ENCODE assay signal across 8 cellular contexts in genomic region chr2:199955339-199956061, GRCh38. TPM values are rescaled to one million over a fixed set of nuclear protein-coding genes. Genes with fewer than 3 reads are reported as not detected.
DNase-seq lines count a peak whose midpoint lies in the region; ATAC-seq lines count a peak whose summit lies in the region.

A gene with protein sequence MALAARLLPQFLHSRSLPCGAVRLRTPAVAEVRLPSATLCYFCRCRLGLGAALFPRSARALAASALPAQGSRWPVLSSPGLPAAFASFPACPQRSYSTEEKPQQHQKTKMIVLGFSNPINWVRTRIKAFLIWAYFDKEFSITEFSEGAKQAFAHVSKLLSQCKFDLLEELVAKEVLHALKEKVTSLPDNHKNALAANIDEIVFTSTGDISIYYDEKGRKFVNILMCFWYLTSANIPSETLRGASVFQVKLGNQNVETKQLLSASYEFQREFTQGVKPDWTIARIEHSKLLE (plus strand): TSS chr2:199955582. CDS start chr2:199955799, 217 bp downstream.
A gene with protein sequence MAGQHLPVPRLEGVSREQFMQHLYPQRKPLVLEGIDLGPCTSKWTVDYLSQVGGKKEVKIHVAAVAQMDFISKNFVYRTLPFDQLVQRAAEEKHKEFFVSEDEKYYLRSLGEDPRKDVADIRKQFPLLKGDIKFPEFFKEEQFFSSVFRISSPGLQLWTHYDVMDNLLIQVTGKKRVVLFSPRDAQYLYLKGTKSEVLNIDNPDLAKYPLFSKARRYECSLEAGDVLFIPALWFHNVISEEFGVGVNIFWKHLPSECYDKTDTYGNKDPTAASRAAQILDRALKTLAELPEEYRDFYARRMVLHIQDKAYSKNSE (minus strand): TSS chr2:199955491. CDS start chr2:199955470, 21 bp downstream.

- ATAC-seq in GM19467 (IDR thresholded peaks at IDR 0.05; ENCODE audit: unreplicated experiment) = peak; percentile 78

- DNase-seq in CMK (ENCODE audit: low read depth) (peak; percentile 42), HPDE6-E6E7 (ENCODE audit: extremely low spot score) (peak; percentile 90), NK-92 (lab: John Stamatoyannopoulos, UW; ENCODE audit: unreplicated experiment) (peak; percentile 27), lung microvascular endothelial cell (ENCODE audit: low read depth in 2 of 2) (peak; percentile 84 to 85)
- DNase-seq in activated CD8-positive, alpha-beta memory T cell treated with anti-CD3 and anti-CD28 coated beads for 1 hour (ENCODE audit: extremely low read depth in 1 of 2, low read depth in 1 of 2) = peak; percentile 52 to 58
- peak; percentile 71 for DNase-seq in effector CD4-positive, alpha-beta T cell
- peak; percentile 63 to 70 (median 64) for DNase-seq in stimulated activated CD4-positive, alpha-beta T cell treated with anti-CD3 and anti-CD28 coated beads, TNF-alpha, amount 100 ng/mL, for 48 hours (ENCODE audit: low read depth in 3 of 3)

RNA-seq across cellular contexts. Expression of the first gene that starts in this region (rescaled TPM):
- 23.1 and 26.0 TPM in 2 replicates for total RNA-seq in lung microvascular endothelial cell

RNA-seq across cellular contexts. Expression of the second gene that starts in this region (rescaled TPM):
- total RNA-seq in lung microvascular endothelial cell = 3.3 and 4.4 TPM in 2 replicates

Comparison
In these comparisons a context has a peak if more than half of its experiments do, and no peak if none do; other contexts are left out.
1. Peak in every context shown above with its lines: DNase-seq and ATAC-seq.
2. DNase-seq: peak in every context shown above with its lines; median percentile 90 in HPDE6-E6E7; 84 in lung microvascular endothelial cell; 71 in effector CD4-positive, alpha-beta T cell; 64 in stimulated activated CD4-positive, alpha-beta T cell treated with anti-CD3 and anti-CD28 coated beads, TNF-alpha, amount 100 ng/mL, for 48 hours; 55 in activated CD8-positive, alpha-beta memory T cell treated with anti-CD3 and anti-CD28 coated beads for 1 hour; 42 in CMK; 27 in NK-92.